In the genomic region with DNA sequence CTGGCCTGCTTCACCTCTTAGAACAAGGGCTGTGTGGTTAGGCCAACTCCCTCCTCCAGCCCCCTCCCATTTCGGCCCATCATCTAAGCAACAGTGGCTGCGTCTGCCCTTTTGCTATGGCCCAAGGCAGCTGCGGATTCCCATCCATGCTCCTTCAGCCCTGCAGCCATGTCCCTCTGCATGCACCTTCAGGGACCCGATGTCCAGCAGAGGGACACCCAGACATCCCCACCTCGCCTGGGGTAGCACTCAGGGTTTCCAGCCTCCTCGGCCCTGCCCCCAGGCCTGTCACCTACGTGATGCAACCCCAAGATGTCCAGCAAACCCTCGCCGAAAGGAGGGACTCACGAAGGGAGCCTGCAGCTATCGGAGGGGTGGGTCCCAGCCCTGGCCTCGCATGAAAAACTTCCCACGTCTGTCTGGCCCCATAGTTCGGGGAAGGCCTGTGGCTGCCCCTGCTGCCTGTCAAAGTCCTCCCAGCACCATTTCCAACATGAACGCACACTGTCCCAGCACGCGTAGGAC, we compare ENCODE assay signal across 7 cellular contexts.
"Had no signal": no experiment of that assay in that cellular context is flagged by ENCODE, and none has a peak within 500 bp of the region (broad histone marks: within the 10 kb centered on the region; RNA-seq: fewer than 3 reads in every experiment).

No MANE protein-coding gene starts in this region.

- H2AFZ ChIP-seq: GM23248 had no signal

- DNase-seq: GM23248, GOT3, H7, HCEC 1CT, KBM-7 had no signal

- H3K27ac ChIP-seq: GM23248, HL-60 had no signal

- FAIRE-seq: HepG2 had no signal

- ATAC-seq: HepG2 had no signal

- H3K9ac ChIP-seq: GM23248 had no signal

- H3K4me3 ChIP-seq: GM23248 had no signal
